Comparison of ENCODE assay signal across 1 cellular context in genomic region chr17:28740406-28741357, GRCh38.
TF ChIP-seq lines count a peak whose summit lies in the region.

No MANE protein-coding gene starts in this region.

TF ChIP-seq in H1, 55 proteins besides CTCF, POLR2A, EP300 and RAD21:
- TF ChIP-seq ASH2L (IDR thresholded peaks at IDR 0.05; ENCODE audit: low read length): no peak
- no peak for TF ChIP-seq TCF12 (IDR thresholded peaks at IDR 0.05; ENCODE audit: low read depth, low read length)
- no peak for TF ChIP-seq RFX5 (IDR thresholded peaks at IDR 0.05; ENCODE audit: borderline replicate concordance, low read depth, low read length)
- no peak for TF ChIP-seq SIRT6 (IDR thresholded peaks at IDR 0.05; ENCODE audit: low read length)
- TF ChIP-seq CBX8 (IDR thresholded peaks at IDR 0.05; ENCODE audit: borderline replicate concordance, low read depth, low read length): no peak
- TF ChIP-seq TEAD4 (IDR thresholded peaks at IDR 0.05; ENCODE audit: low read depth, low read length): no peak
- TF ChIP-seq SIX5 (IDR thresholded peaks at IDR 0.05; ENCODE audit: low read depth, low read length): no peak
- TF ChIP-seq KDM5A (IDR thresholded peaks at IDR 0.05; ENCODE audit: low read length): no peak
- TF ChIP-seq SP1 (IDR thresholded peaks at IDR 0.05; ENCODE audit: low read depth, low read length): no peak
- TF ChIP-seq KDM4A (IDR thresholded peaks at IDR 0.05; ENCODE audit: low read depth, low read length, severe bottlenecking): no peak
- TF ChIP-seq SAP30 (IDR thresholded peaks at IDR 0.05; ENCODE audit: insufficient read depth, insufficient replicate concordance, low read length): no peak
- no peak for TF ChIP-seq EGR1 (IDR thresholded peaks at IDR 0.05; ENCODE audit: borderline replicate concordance, low read depth, low read length)
- TF ChIP-seq JUND (IDR thresholded peaks at IDR 0.05; ENCODE audit: low read length): no peak
- no peak for TF ChIP-seq TBP (IDR thresholded peaks at IDR 0.05; ENCODE audit: low read depth, low read length)
- no peak for TF ChIP-seq BACH1 (IDR thresholded peaks at IDR 0.05; ENCODE audit: low read length)
TF ChIP-seq in H1: peak in this region for 0.
